ENCODE assay signal across 27 cellular contexts in genomic region chr6:46760925-46761324, GRCh38. TPM values are rescaled to one million over a fixed set of nuclear protein-coding genes. Genes with fewer than 3 reads are reported as not detected.
"Had no signal": no experiment of that assay in that cellular context is flagged by ENCODE, and none has a peak within 500 bp of the region (broad histone marks: within the 10 kb centered on the region; RNA-seq: fewer than 3 reads in every experiment).

No MANE protein-coding gene starts in this region.

- H3K27ac ChIP-seq: breast epithelium, gastroesophageal sphincter, ovary, skin epidermis, testis, uterus had no signal

- ATAC-seq: activated naive CD4-positive, alpha-beta T cell treated with anti-CD3 and anti-CD28 coated beads, Interleukin-2, amount 50 U/mL, for 72 hours; activated T-cell treated with anti-CD3 and anti-CD28 coated beads, Interleukin-2, amount 50 U/mL, for 4 hours; activated T-helper 17 cell treated with anti-CD3 and anti-CD28 coated beads, Interleukin-2, amount 50 U/mL, for 72 hours; gastroesophageal sphincter; left cardiac atrium; naive thymus-derived CD4-positive, alpha-beta T cell; sciatic nerve; stimulated activated naive CD8-positive, alpha-beta T cell treated with anti-CD3 and anti-CD28 coated beads, Interleukin-15, Interleukin-2, amounts not matched to agents 100 U/mL and 50 U/mL, for 24 hours had no signal

- H3K4me3 ChIP-seq: breast epithelium, gastroesophageal sphincter, ovary, skin epidermis, testis, uterus had no signal

- DNase-seq: activated CD4-positive, alpha-beta memory T cell treated with anti-CD3 and anti-CD28 coated beads for 36 hours; activated CD4-positive, alpha-beta T cell treated with anti-CD3 and anti-CD28 coated beads for 48 hours; activated naive CD4-positive, alpha-beta T cell; activated T-cell treated with anti-CD3 and anti-CD28 coated beads, Interleukin-2, amount 50 U/mL, for 4 hours; endodermal cell; hippocampal formation; left cardiac atrium; midbrain; naive thymus-derived CD4-positive, alpha-beta T cell; ovary; retina; stimulated activated CD4-positive, alpha-beta T cell treated with anti-CD3 and anti-CD28 coated beads, Interleukin-12 subunit alpha, Interleukin-12 subunit beta, amount 100 ng/mL, for 4 hours; stimulated activated CD4-positive, alpha-beta T cell treated with anti-CD3 and anti-CD28 coated beads, Interleukin-4, amount 100 ng/mL, for 1 hour; stimulated activated naive CD8-positive, alpha-beta T cell treated with anti-CD3 and anti-CD28 coated beads, Interleukin-15, Interleukin-2, amounts not matched to agents 100 U/mL and 50 U/mL, for 24 hours; testis; trophoblast cell; uterus had no signal

- H3K4me1 ChIP-seq: breast epithelium, testis, uterus had no signal

- H3K36me3 ChIP-seq: breast epithelium, gastroesophageal sphincter, ovary, uterus had no signal

- H3K9me3 ChIP-seq: breast epithelium, gastroesophageal sphincter, ovary, testis, uterus had no signal

- FAIRE-seq: keratinocyte had no signal

- H3K27me3 ChIP-seq: breast epithelium, gastroesophageal sphincter, ovary, testis, uterus had no signal

RNA-seq across cellular contexts. Expression of gene ANKRD66, which starts 14.2 kb away (rescaled TPM):
- total RNA-seq: activated CD4-positive, alpha-beta memory T cell treated with anti-CD3 and anti-CD28 coated beads for 36 hours; activated naive CD4-positive, alpha-beta T cell treated with anti-CD3 and anti-CD28 coated beads, Interleukin-2, amount 50 U/mL, for 72 hours; activated T-cell treated with anti-CD3 and anti-CD28 coated beads, Interleukin-2, amount 50 U/mL, for 4 hours; activated T-helper 17 cell treated with anti-CD3 and anti-CD28 coated beads, Interleukin-2, amount 50 U/mL, for 72 hours; breast epithelium; endodermal cell; left cardiac atrium; lower leg skin; naive thymus-derived CD4-positive, alpha-beta T cell; progenitor cell of endocrine pancreas; sciatic nerve; testis had no signal
- polyA plus RNA-seq: keratinocyte; naive thymus-derived CD4-positive, alpha-beta T cell; neural cell; ovary had no signal

RNA-seq across cellular contexts. Expression of gene PLA2G7, which starts 25.8 kb away (rescaled TPM):
- total RNA-seq: activated CD4-positive, alpha-beta memory T cell treated with anti-CD3 and anti-CD28 coated beads for 36 hours; activated naive CD4-positive, alpha-beta T cell treated with anti-CD3 and anti-CD28 coated beads, Interleukin-2, amount 50 U/mL, for 72 hours; activated T-cell treated with anti-CD3 and anti-CD28 coated beads, Interleukin-2, amount 50 U/mL, for 4 hours; activated T-helper 17 cell treated with anti-CD3 and anti-CD28 coated beads, Interleukin-2, amount 50 U/mL, for 72 hours; gastroesophageal sphincter had no signal
- polyA plus RNA-seq: naive thymus-derived CD4-positive, alpha-beta T cell had no signal

RNA-seq across cellular contexts. Expression of gene MEP1A, which starts 32.3 kb away (rescaled TPM):
- total RNA-seq: activated CD4-positive, alpha-beta memory T cell treated with anti-CD3 and anti-CD28 coated beads for 36 hours; activated naive CD4-positive, alpha-beta T cell treated with anti-CD3 and anti-CD28 coated beads, Interleukin-2, amount 50 U/mL, for 72 hours; activated T-cell treated with anti-CD3 and anti-CD28 coated beads, Interleukin-2, amount 50 U/mL, for 4 hours; activated T-helper 17 cell treated with anti-CD3 and anti-CD28 coated beads, Interleukin-2, amount 50 U/mL, for 72 hours; endodermal cell; gastroesophageal sphincter; left cardiac atrium; lower leg skin; naive thymus-derived CD4-positive, alpha-beta T cell; sciatic nerve had no signal
- polyA plus RNA-seq: naive thymus-derived CD4-positive, alpha-beta T cell; neural cell had no signal
